18 cellular contexts compared by ENCODE assay signal in the genomic region with DNA sequence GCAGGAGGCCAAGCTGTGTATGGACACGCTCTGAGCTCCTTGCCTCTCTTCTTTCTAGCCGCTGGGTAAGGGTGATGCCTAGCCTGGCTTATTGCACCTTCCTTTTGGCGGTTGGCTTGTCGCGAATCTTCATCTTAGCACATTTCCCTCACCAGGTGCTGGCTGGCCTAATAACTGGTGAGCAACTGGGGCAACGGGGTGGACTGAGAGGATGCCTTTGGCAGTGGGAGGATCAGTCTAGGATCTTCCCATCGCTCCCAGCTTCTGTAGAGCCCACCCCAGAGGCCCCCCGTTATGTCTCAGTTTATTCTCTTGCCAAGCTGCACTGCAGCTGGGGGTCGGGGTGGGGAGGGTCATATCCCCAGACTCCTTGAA.
"Had no signal": no experiment of that assay in that cellular context is flagged by ENCODE, and none has a peak within 500 bp of the region (broad histone marks: within the 10 kb centered on the region; RNA-seq: fewer than 3 reads in every experiment).

No MANE protein-coding gene starts in this region.

- H3K27ac Mint-ChIP-seq: activated naive CD8-positive, alpha-beta T cell treated with anti-CD3 and anti-CD28 coated beads for 36 hours; progenitor cell of endocrine pancreas; stimulated activated naive CD8-positive, alpha-beta T cell treated with anti-CD3 and anti-CD28 coated beads, Interleukin-15, Interleukin-2, amounts not matched to agents 100 ng/mL and 50 ng/mL, for 24 hours had no signal

- H3K4me3 Mint-ChIP-seq: activated naive CD8-positive, alpha-beta T cell treated with anti-CD3 and anti-CD28 coated beads for 36 hours; effector memory CD8-positive, alpha-beta T cell; nephron progenitor cell; stimulated activated naive CD8-positive, alpha-beta T cell treated with anti-CD3 and anti-CD28 coated beads, Interleukin-15, Interleukin-2, amounts not matched to agents 100 ng/mL and 50 ng/mL, for 24 hours had no signal

- H3K9me3 Mint-ChIP-seq: activated naive CD8-positive, alpha-beta T cell treated with anti-CD3 and anti-CD28 coated beads for 36 hours; effector memory CD8-positive, alpha-beta T cell; nephron progenitor cell; stimulated activated naive CD8-positive, alpha-beta T cell treated with anti-CD3 and anti-CD28 coated beads, Interleukin-15, Interleukin-2, amounts not matched to agents 100 ng/mL and 50 ng/mL, for 24 hours had no signal

- H3K27me3 Mint-ChIP-seq: activated naive CD8-positive, alpha-beta T cell treated with anti-CD3 and anti-CD28 coated beads for 36 hours; effector memory CD8-positive, alpha-beta T cell; progenitor cell of endocrine pancreas; stimulated activated naive CD8-positive, alpha-beta T cell treated with anti-CD3 and anti-CD28 coated beads, Interleukin-15, Interleukin-2, amounts not matched to agents 100 ng/mL and 50 ng/mL, for 24 hours had no signal

- ATAC-seq: effector memory CD8-positive, alpha-beta T cell; left lobe of liver; SK-N-SH treated with all-trans-retinoic acid at 6 μM for 48 hours had no signal

- DNase-seq: activated CD4-positive, alpha-beta T cell treated with anti-CD3 and anti-CD28 coated beads for 1 hour; activated CD4-positive, alpha-beta T cell treated with anti-CD3 and anti-CD28 coated beads, Interleukin-2, amount 50 U/mL, for 4 hours; activated gamma-delta T cell treated with Interleukin-2 at 50 U/mL for 16 hours; activated naive CD8-positive, alpha-beta T cell treated with anti-CD3 and anti-CD28 coated beads for 36 hours; amniotic stem cell; effector memory CD8-positive, alpha-beta T cell; glutamatergic neuron; hypothalamus; midbrain; nephron progenitor cell; stimulated activated CD4-positive, alpha-beta T cell treated with anti-CD3 and anti-CD28 coated beads, Interleukin-2, amount 100 ng/mL, for 24 hours; T-helper 1 cell; T1000; transverse colon had no signal
